12 cellular contexts compared by ENCODE assay signal in genomic region chr10:110629680-110630191, GRCh38. TPM values are rescaled to one million over a fixed set of nuclear protein-coding genes. Genes with fewer than 3 reads are reported as not detected.
DNase-seq lines count a peak whose midpoint lies in the region; ATAC-seq and TF ChIP-seq lines count a peak whose summit lies in the region.
"Had no signal": no experiment of that assay in that cellular context is flagged by ENCODE, and none has a peak within 500 bp of the region (broad histone marks: within the 10 kb centered on the region; RNA-seq: fewer than 3 reads in every experiment).

No MANE protein-coding gene starts in this region.

- no peak overlapping the region for H3K4me3 Mint-ChIP-seq in natural killer cell treated with Interleukin-12 subunit alpha and Interleukin-12 subunit beta and Interleukin-15 and Interleukin-18, amount 100 ng/mL, for 72 hours
- H3K4me3 Mint-ChIP-seq: activated B cell treated with CpG ODN at 0.5 μM for 24 hours, brain had no signal

- H3K9me3 Mint-ChIP-seq in natural killer cell treated with Interleukin-12 subunit alpha and Interleukin-12 subunit beta and Interleukin-15 and Interleukin-18, amount 100 ng/mL, for 72 hours = no peaks in the 10 kb centered on the region
- H3K9me3 Mint-ChIP-seq: activated B cell treated with CpG ODN at 0.5 μM for 24 hours had no signal

- peaks cover 8 to 9% of the 10 kb centered on the region in 2 donors for H3K27me3 Mint-ChIP-seq in natural killer cell treated with Interleukin-12 subunit alpha and Interleukin-12 subunit beta and Interleukin-15 and Interleukin-18, amount 100 ng/mL, for 72 hours

- H3K36me3 Mint-ChIP-seq in natural killer cell treated with Interleukin-12 subunit alpha and Interleukin-12 subunit beta and Interleukin-15 and Interleukin-18, amount 100 ng/mL, for 72 hours = no peaks in the 10 kb centered on the region
- H3K36me3 Mint-ChIP-seq: brain had no signal

- TF ChIP-seq CTCF in fibroblast of the aortic adventitia (IDR thresholded peaks at IDR 0.05; ENCODE audit: insufficient read depth, low read length) = no peak

- no peak for ATAC-seq in natural killer cell treated with Interleukin-12 subunit alpha and Interleukin-12 subunit beta and Interleukin-15 and Interleukin-18, amount 100 ng/mL, for 72 hours

- H3K4me1 Mint-ChIP-seq in natural killer cell treated with Interleukin-12 subunit alpha and Interleukin-12 subunit beta and Interleukin-15 and Interleukin-18, amount 100 ng/mL, for 72 hours (ENCODE audit: low read depth in 2 of 2) = no peaks in the 10 kb centered on the region
- H3K4me1 Mint-ChIP-seq: activated B cell treated with CpG ODN at 0.5 μM for 24 hours had no signal

- DNase-seq in HS-27A (ENCODE audit: low read depth) = peak; percentile 51
- DNase-seq in NCI-H510A treated with DMSO at 0.1 percent for 48 hours (lab: John Stamatoyannopoulos, UW) = peak; percentile 97
- peak; percentile 50 for DNase-seq in fibroblast of the aortic adventitia (ENCODE audit: low read depth)
- DNase-seq in skeletal muscle cell (ENCODE audit: low read depth) = peak; percentile 58
- DNase-seq in activated CD4-positive, alpha-beta T cell treated with anti-CD3 and anti-CD28 coated beads, Interleukin-2, amount 50 U/mL, for 48 hours = no peak
- no peak for DNase-seq in natural killer cell treated with Interleukin-12 subunit alpha and Interleukin-12 subunit beta and Interleukin-15 and Interleukin-18, amount 100 ng/mL, for 72 hours (ENCODE audit: low spot score)
- no peak for DNase-seq in NK-92 (lab: John Stamatoyannopoulos, UW; ENCODE audit: unreplicated experiment)
- no peak for DNase-seq in KBM-7
- DNase-seq: activated B cell treated with CpG ODN at 0.5 μM for 24 hours; NCI-H1694 treated with DMSO at 0.1 percent for 48 hours; stimulated activated CD4-positive, alpha-beta T cell treated with anti-CD3 and anti-CD28 coated beads, Interleukin-4, amount 100 ng/mL, for 24 hours had no signal

- H3K27ac Mint-ChIP-seq in natural killer cell treated with Interleukin-12 subunit alpha and Interleukin-12 subunit beta and Interleukin-15 and Interleukin-18, amount 100 ng/mL, for 72 hours = no peak overlapping the region
- H3K27ac Mint-ChIP-seq: activated B cell treated with CpG ODN at 0.5 μM for 24 hours had no signal

- no peak overlapping the region for H3K4me3 ChIP-seq in fibroblast of the aortic adventitia (ENCODE audit: low read depth, low read length)
- H3K4me3 ChIP-seq in skeletal muscle cell (ENCODE audit: low read depth, low read length) = no peak overlapping the region

- in situ Hi-C loops in KBM-7 (cut with MboI; ENCODE audit: low pct_unique_long_range_greater_than_20kb, low sequenced_read_pairs) = no loop called here

RNA-seq across cellular contexts. Expression of gene RBM20, which starts 14.4 kb away (rescaled TPM):
- total RNA-seq in fibroblast of the aortic adventitia (ENCODE audit: low replicate concordance) = 0.08 and 0.09 TPM in 2 replicates
- not detected for total RNA-seq in natural killer cell treated with Interleukin-12 subunit alpha and Interleukin-12 subunit beta and Interleukin-15 and Interleukin-18, amount 100 ng/mL, for 72 hours

Comparison
In these comparisons a context has a peak if more than half of its experiments do, and no peak if none do; other contexts are left out.
1. DNase-seq: peak in HS-27A (single experiment), NCI-H510A treated with DMSO at 0.1 percent for 48 hours (single experiment), fibroblast of the aortic adventitia (single experiment) and skeletal muscle cell (single experiment); none in activated CD4-positive, alpha-beta T cell treated with anti-CD3 and anti-CD28 coated beads, Interleukin-2, amount 50 U/mL, for 48 hours (0 of 2), natural killer cell treated with Interleukin-12 subunit alpha and Interleukin-12 subunit beta and Interleukin-15 and Interleukin-18, amount 100 ng/mL, for 72 hours (single experiment), NK-92 (single experiment) and KBM-7 (single experiment).